In the genomic region with DNA sequence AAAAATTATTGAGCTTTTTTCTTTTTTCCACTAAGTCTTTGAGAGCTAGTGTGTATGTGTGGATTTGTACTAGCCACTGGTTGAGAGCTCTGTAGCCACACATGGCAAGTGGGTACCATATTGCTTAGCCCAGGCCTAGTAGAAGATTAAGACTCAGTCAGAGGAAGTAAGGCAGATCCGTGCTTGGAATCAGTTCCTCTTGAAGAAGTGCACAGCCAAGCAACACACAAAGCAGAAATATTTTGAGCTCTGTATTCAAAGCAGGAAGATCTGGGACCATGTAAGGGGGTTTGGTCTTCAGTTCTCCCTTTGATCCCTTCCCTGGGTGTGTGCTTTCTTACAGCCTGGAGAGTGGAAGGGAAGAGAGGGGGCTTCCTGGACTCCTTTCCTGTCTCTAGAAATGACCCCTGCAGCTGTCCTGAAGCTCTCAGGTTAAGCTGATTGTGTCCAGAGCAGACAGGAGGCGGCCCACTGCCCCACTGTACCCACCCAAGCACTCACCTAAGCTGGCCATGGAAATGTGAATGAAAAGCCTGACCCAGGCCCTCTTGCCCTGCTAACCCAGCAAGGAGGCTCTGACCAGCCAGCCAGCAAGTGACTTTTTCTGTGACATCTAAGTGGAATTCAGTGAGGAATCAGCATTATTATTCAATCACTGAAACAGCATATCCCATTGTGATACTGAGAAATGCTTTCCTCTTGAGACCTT, we compare ENCODE assay signal across 10 cellular contexts. TPM values are rescaled to one million over a fixed set of nuclear protein-coding genes. Genes with fewer than 3 reads are reported as not detected.
DNase-seq lines count a peak whose midpoint lies in the region; ATAC-seq and TF ChIP-seq lines count a peak whose summit lies in the region.
"Had no signal": no experiment of that assay in that cellular context is flagged by ENCODE, and none has a peak within 500 bp of the region (broad histone marks: within the 10 kb centered on the region; RNA-seq: fewer than 3 reads in every experiment).

No MANE protein-coding gene starts in this region.

- no peak for ATAC-seq in HG03196 (IDR thresholded peaks at IDR 0.05; ENCODE audit: unreplicated experiment)
- no peak for ATAC-seq in GM21529 (IDR thresholded peaks at IDR 0.05; ENCODE audit: unreplicated experiment)

- peaks cover 47% of the 10 kb centered on the region for H3K4me1 Mint-ChIP-seq in endothelial cell (ENCODE audit: unreplicated experiment)
- H3K4me1 Mint-ChIP-seq in osteocyte (ENCODE audit: unreplicated experiment): peaks cover 44% of the 10 kb centered on the region
- H3K4me1 Mint-ChIP-seq in CD4-positive, alpha-beta memory T cell: peaks cover 24 to 37% (median 30%) of the 10 kb centered on the region in 4 donors

- peaks cover 29% of the 10 kb centered on the region for H3K4me1 ChIP-seq in osteoblast (ENCODE audit: insufficient read depth, low read length)
- H3K4me1 ChIP-seq in CD4-positive, alpha-beta memory T cell (ENCODE audit: insufficient read depth, low read length): peaks cover 27% of the 10 kb centered on the region

- H3K27me3 Mint-ChIP-seq in endothelial cell (ENCODE audit: unreplicated experiment) (peaks cover 6% of the 10 kb centered on the region), osteocyte (ENCODE audit: unreplicated experiment) (no peaks in the 10 kb centered on the region)
- H3K27me3 Mint-ChIP-seq in CD4-positive, alpha-beta memory T cell: no peaks in the 10 kb centered on the region

- POLR2A ChIA-PET in CD4-positive, alpha-beta memory T cell (lab: Charles Lee; ENCODE audit: partially characterized antibody): interaction anchor here (0.9 to 4.1 kb wide), 2 partner anchors 42 to 48 kb away, joined by 3 to 18 read pairs; no protein-coding TSS in a partner anchor

- DNase-seq in CD1c-positive myeloid dendritic cell (ENCODE audit: extremely low spot score) (peak; percentile 84), NOMO-1 treated with dmso at 0.1 percent for 144 hours (lab: John Stamatoyannopoulos, UW; ENCODE audit: unreplicated experiment) (peak; percentile 67), endothelial cell (ENCODE audit: low spot score) (no peak), osteocyte (ENCODE audit: extremely low spot score, unreplicated experiment) (peak; percentile 42), osteoblast (ENCODE audit: insufficient read length, low spot score, missing footprints) (no peak)
- no peak for DNase-seq in CD4-positive, alpha-beta memory T cell
- DNase-seq: DMS53, NCI-H226 had no signal

- H3K9me3 ChIP-seq in osteoblast (ENCODE audit: low read depth, low read length): no peaks in the 10 kb centered on the region
- H3K9me3 ChIP-seq in CD4-positive, alpha-beta memory T cell (ENCODE audit: control insufficient read depth in 1 of 2, low read length in 2 of 2): no peaks in the 10 kb centered on the region

- H3K9me3 Mint-ChIP-seq in endothelial cell (ENCODE audit: unreplicated experiment): no peaks in the 10 kb centered on the region
- H3K9me3 Mint-ChIP-seq in osteocyte (ENCODE audit: unreplicated experiment): no peaks in the 10 kb centered on the region
- H3K9me3 Mint-ChIP-seq in CD4-positive, alpha-beta memory T cell: no peaks in the 10 kb centered on the region

- peaks cover 9% of the 10 kb centered on the region for H4K20me1 ChIP-seq in osteoblast (ENCODE audit: insufficient read depth, low read length)

- peaks cover 32% of the 10 kb centered on the region for H3K79me2 ChIP-seq in osteoblast (ENCODE audit: insufficient read depth, low read length)

- H3K27ac ChIP-seq in osteoblast (ENCODE audit: low read depth, low read length): no peak overlapping the region
- H3K27ac ChIP-seq in CD4-positive, alpha-beta memory T cell (ENCODE audit: low read depth, low read length): no peak overlapping the region

- no peaks in the 10 kb centered on the region for H3K27me3 ChIP-seq in osteoblast (ENCODE audit: insufficient read depth, low read length)
- no peaks in the 10 kb centered on the region for H3K27me3 ChIP-seq in CD4-positive, alpha-beta memory T cell (ENCODE audit: insufficient read depth, low read length)

- no peak overlapping the region for H2AFZ ChIP-seq in osteoblast (ENCODE audit: low read length)

- no peak overlapping the region for H3K4me3 ChIP-seq in osteoblast (ENCODE audit: insufficient read depth, low read length)
- H3K4me3 ChIP-seq in CD4-positive, alpha-beta memory T cell (ENCODE audit: low read length in 2 of 2): no peak overlapping the region

- H3K4me3 Mint-ChIP-seq in endothelial cell (ENCODE audit: unreplicated experiment) (no peak overlapping the region), osteocyte (ENCODE audit: unreplicated experiment) (no peak overlapping the region)
- H3K4me3 Mint-ChIP-seq in CD4-positive, alpha-beta memory T cell: no peak overlapping the region

- peaks cover 46% of the 10 kb centered on the region for H3K36me3 Mint-ChIP-seq in endothelial cell (ENCODE audit: low read depth, unreplicated experiment)
- H3K36me3 Mint-ChIP-seq in osteocyte (ENCODE audit: unreplicated experiment): peaks cover 29% of the 10 kb centered on the region
- peaks cover 25 to 33% of the 10 kb centered on the region in 2 donors for H3K36me3 Mint-ChIP-seq in CD4-positive, alpha-beta memory T cell

- no peak overlapping the region for H3K4me2 ChIP-seq in osteoblast (ENCODE audit: insufficient read depth, low read length)

- intact Hi-C loops in CD4-positive, alpha-beta memory T cell (cut with micrococcal nuclease): loop anchor here (5.0 kb wide), 1 partner anchor 633 kb away; no protein-coding TSS in a partner anchor

- peaks cover 15% of the 10 kb centered on the region for H3K36me3 ChIP-seq in osteoblast (ENCODE audit: insufficient read depth, low read length)
- peaks cover 3% of the 10 kb centered on the region for H3K36me3 ChIP-seq in CD4-positive, alpha-beta memory T cell (ENCODE audit: insufficient read depth, low read length)

- CTCF ChIA-PET in CD4-positive, alpha-beta memory T cell (lab: Charles Lee; ENCODE audit: partially characterized antibody): interaction anchor here (1.5 to 4.2 kb wide), 3 partner anchors 10 to 74 kb away, joined by 3 to 19 read pairs (median 9); no protein-coding TSS in a partner anchor

- no peak for TF ChIP-seq CTCF in endothelial cell (IDR thresholded peaks at IDR 0.05; ENCODE audit: unreplicated experiment)
- TF ChIP-seq CTCF in osteocyte (IDR thresholded peaks at IDR 0.05): no peak
- no peak for TF ChIP-seq CTCF in osteoblast (IDR thresholded peaks at IDR 0.05; ENCODE audit: extremely low read depth, low read depth, low read length)

- peak overlapping the region; percentile 18 for H3K27ac Mint-ChIP-seq in endothelial cell (ENCODE audit: unreplicated experiment)
- no peak overlapping the region for H3K27ac Mint-ChIP-seq in osteocyte (ENCODE audit: unreplicated experiment)
- H3K27ac Mint-ChIP-seq in CD4-positive, alpha-beta memory T cell: peak overlapping the region in 2 of 7 donors; percentile 32 to 38

RNA-seq across cellular contexts. Expression of a gene that starts 3.6 kb away (rescaled TPM):
- total RNA-seq in endothelial cell (ENCODE audit: unreplicated experiment): 74.2 TPM
- total RNA-seq in osteocyte: 18.2 and 18.8 TPM in 2 replicates
- total RNA-seq in osteoblast: 2.7 and 4.0 TPM in 2 replicates
- total RNA-seq in CD4-positive, alpha-beta memory T cell: 10 to 100 TPM; 14.6 to 15.2 TPM
- polyA plus RNA-seq in CD4-positive, alpha-beta memory T cell: 1 to 10 TPM; 3.0 to 8.6 TPM

Comparison
In these comparisons a context has a peak if more than half of its experiments do, and no peak if none do; other contexts are left out.
1. DNase-seq: peak in CD1c-positive myeloid dendritic cell (single experiment), NOMO-1 treated with dmso at 0.1 percent for 144 hours (single experiment) and osteocyte (single experiment); none in endothelial cell (single experiment), osteoblast (single experiment) and CD4-positive, alpha-beta memory T cell (0 of 5).